In the genomic region with DNA sequence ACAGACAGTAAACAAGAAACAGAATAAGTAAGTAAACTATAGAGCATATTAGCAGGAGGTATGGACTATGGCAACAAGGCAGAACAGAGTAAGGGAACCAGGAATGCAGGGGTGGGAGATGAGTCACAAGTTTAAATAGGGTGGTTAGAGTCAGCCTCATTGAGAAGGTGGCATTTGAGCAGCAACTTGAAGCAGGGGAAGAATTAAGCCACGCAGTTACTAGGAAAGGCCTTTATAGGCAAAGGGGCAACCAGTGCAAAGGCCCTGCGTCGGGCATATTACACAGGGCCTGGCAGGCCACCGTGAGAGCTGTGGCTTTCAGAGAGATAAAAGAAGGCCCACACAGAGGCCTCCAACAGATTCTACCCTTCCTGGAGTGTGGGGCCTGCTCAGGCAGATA, we compare ENCODE assay signal across 9 cellular contexts.
DNase-seq lines count a peak whose midpoint lies in the region; ATAC-seq and TF ChIP-seq lines count a peak whose summit lies in the region.
"Had no signal": no experiment of that assay in that cellular context is flagged by ENCODE, and none has a peak within 500 bp of the region (broad histone marks: within the 10 kb centered on the region; RNA-seq: fewer than 3 reads in every experiment).

No MANE protein-coding gene starts in this region.

- H3K27ac ChIP-seq in breast epithelium (peak overlapping the region; percentile 12 to 91), psoas muscle (peak overlapping the region; percentile 38)

- intact Hi-C loops in breast epithelium (cut with DNase I; ENCODE audit: low total_unique reads), result no loop called here
- intact Hi-C loops in psoas muscle (cut with DNase I), result no loop called here

- ATAC-seq in psoas muscle (peak in 3 of 4 donors; percentile 70 to 85 (median 72)), GM18870 (IDR thresholded peaks at IDR 0.05; ENCODE audit: unreplicated experiment) (no peak), HG03521 (IDR thresholded peaks at IDR 0.05; ENCODE audit: unreplicated experiment) (no peak)

- H3K9me3 ChIP-seq in breast epithelium (no peaks in the 10 kb centered on the region), psoas muscle (no peaks in the 10 kb centered on the region)

- TF ChIP-seq CTCF in breast epithelium (IDR thresholded peaks at IDR 0.05), result no peak
- TF ChIP-seq CTCF in psoas muscle (IDR thresholded peaks at IDR 0.05), result no peak

- no peak for TF ChIP-seq POLR2A in breast epithelium (IDR thresholded peaks at IDR 0.05)

- peaks cover 4 to 32% of the 10 kb centered on the region in 2 donors for H3K4me1 ChIP-seq in breast epithelium
- H3K4me1 ChIP-seq in psoas muscle, result no peaks in the 10 kb centered on the region

- no peak overlapping the region for H3K4me3 ChIP-seq in breast epithelium
- no peak overlapping the region for H3K4me3 ChIP-seq in psoas muscle

- WGBS in psoas muscle, 3 donors, result 82 to 88% (median 87%) methylated on average over 4 of the region's 4 CpGs

- DNase-seq in EH (ENCODE audit: low read depth), result peak; percentile 87
- DNase-seq in RKO (ENCODE audit: low spot score), result peak; percentile 20
- DNase-seq in breast epithelium (ENCODE audit: low spot score in 2 of 2), result peak in 1 of 2 donors; percentile 9
- no peak for DNase-seq in psoas muscle
- DNase-seq in iPS-NIHi11 (ENCODE audit: low spot score), result no peak
- no peak for DNase-seq in activated CD8-positive, alpha-beta memory T cell treated with anti-CD3 and anti-CD28 coated beads for 24 hours
- DNase-seq: activated CD8-positive, alpha-beta memory T cell treated with anti-CD3 and anti-CD28 coated beads, Interleukin-2, amount 50 U/mL, for 4 hours had no signal

- no peaks in the 10 kb centered on the region for H3K27me3 ChIP-seq in breast epithelium
- H3K27me3 ChIP-seq in psoas muscle (ENCODE audit: insufficient read depth in 3 of 3, low read length in 2 of 3), result no peaks in the 10 kb centered on the region

- H3K36me3 ChIP-seq in breast epithelium (no peaks in the 10 kb centered on the region), psoas muscle (ENCODE audit: insufficient read depth in 1 of 2, low read depth in 1 of 2) (no peaks in the 10 kb centered on the region)

Comparison
In these comparisons a context has a peak if more than half of its experiments do, and no peak if none do; other contexts are left out.
1. DNase-seq: peak in EH (single experiment) and RKO (single experiment); none in psoas muscle (0 of 2), iPS-NIHi11 (single experiment) and activated CD8-positive, alpha-beta memory T cell treated with anti-CD3 and anti-CD28 coated beads for 24 hours (single experiment).
2. ATAC-seq: peak in psoas muscle (3 of 4); none in GM18870 (single experiment) and HG03521 (single experiment).